ENCODE assay signal across 31 cellular contexts in the genomic region with DNA sequence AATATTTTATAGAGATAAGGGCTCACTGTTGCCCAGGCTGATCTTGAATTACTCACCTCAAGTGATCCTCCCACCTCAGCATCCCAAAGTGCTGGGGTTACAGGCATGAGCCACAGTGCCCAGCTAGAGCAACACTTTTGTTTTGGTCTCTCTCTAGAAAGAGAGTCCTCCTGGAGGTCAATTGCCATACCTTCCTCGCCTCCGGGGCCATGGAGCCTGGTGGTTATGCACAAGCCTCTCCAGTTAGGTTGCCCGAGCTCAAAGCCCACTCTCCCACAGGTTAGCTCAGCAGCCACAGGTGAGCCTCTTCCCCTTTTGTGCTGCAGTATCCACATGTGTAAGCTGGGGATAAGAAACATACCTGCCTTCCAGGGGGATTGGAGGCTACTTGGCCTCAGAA.
"Had no signal": no experiment of that assay in that cellular context is flagged by ENCODE, and none has a peak within 500 bp of the region (broad histone marks: within the 10 kb centered on the region; RNA-seq: fewer than 3 reads in every experiment).

No MANE protein-coding gene starts in this region.

- H3K27me3 ChIP-seq: ascending aorta, body of pancreas had no signal

- H3K27ac ChIP-seq: adrenal gland, ascending aorta, body of pancreas, brain microvascular endothelial cell, breast epithelium, cardiac muscle cell had no signal

- H3K4me3 ChIP-seq: adrenal gland, ascending aorta, body of pancreas, breast epithelium, cardiac muscle cell had no signal

- H3K9me3 ChIP-seq: adrenal gland, ascending aorta had no signal

- ATAC-seq: activated naive CD4-positive, alpha-beta T cell treated with anti-CD3 and anti-CD28 coated beads, Interleukin-2, amount 50 U/mL, for 72 hours; activated naive CD8-positive, alpha-beta T cell treated with anti-CD3 and anti-CD28 coated beads, Interleukin-2, amount 50 U/mL, for 24 hours; activated T-cell treated with anti-CD3 and anti-CD28 coated beads, Interleukin-2, amount 50 U/mL, for 4 hours; activated T-cell treated with anti-CD3 and anti-CD28 coated beads, Interleukin-2, amount 50 U/mL, for 72 hours; activated T-helper 17 cell treated with anti-CD3 and anti-CD28 coated beads, Interleukin-2, amount 50 U/mL, for 72 hours; body of pancreas had no signal

- DNase-seq: activated effector memory CD4-positive, alpha-beta T cell treated with anti-CD3 and anti-CD28 coated beads, Interleukin-2, amount 50 U/mL, for 16 hours; activated effector memory CD4-positive, alpha-beta T cell treated with Interleukin-2 at 50 U/mL for 16 hours; activated gamma-delta T cell; activated gamma-delta T cell treated with Interleukin-2 at 50 U/mL for 16 hours; activated naive CD4-positive, alpha-beta T cell; activated naive CD4-positive, alpha-beta T cell treated with anti-CD3 and anti-CD28 coated beads for 36 hours; activated naive CD4-positive, alpha-beta T cell treated with anti-CD3 and anti-CD28 coated beads, Interleukin-2, amount 10 ng/mL, durations not matched to agents 7 days and 5 days; activated naive CD4-positive, alpha-beta T cell treated with anti-CD3 and anti-CD28 coated beads, Interleukin-2, amount 50 U/mL, for 16 hours; activated naive CD4-positive, alpha-beta T cell treated with Interleukin-2 at 50 U/mL for 16 hours; activated naive CD8-positive, alpha-beta T cell treated with anti-CD3 and anti-CD28 coated beads for 36 hours; activated naive CD8-positive, alpha-beta T cell treated with anti-CD3 and anti-CD28 coated beads, Interleukin-2, amount 10 ng/mL, durations not matched to agents 7 days and 5 days; activated naive CD8-positive, alpha-beta T cell treated with anti-CD3 and anti-CD28 coated beads, Interleukin-2, amount 50 U/mL, for 24 hours; activated T-cell treated with anti-CD3 and anti-CD28 coated beads for 4 hours; activated T-cell treated with anti-CD3 and anti-CD28 coated beads, Interleukin-2, amount 50 U/mL, for 1 hour; activated T-cell treated with anti-CD3 and anti-CD28 coated beads, Interleukin-2, amount 50 U/mL, for 24 hours; activated T-cell treated with anti-CD3 and anti-CD28 coated beads, Interleukin-2, amount 50 U/mL, for 4 hours; activated T-cell treated with anti-CD3 and anti-CD28 coated beads, Interleukin-2, amount 50 U/mL, for 48 hours; activated T-cell treated with anti-CD3 and anti-CD28 coated beads, Interleukin-2, amount 50 U/mL, for 72 hours; adrenal gland; amniotic stem cell; amygdala; aorta; body of pancreas; brain microvascular endothelial cell; central memory CD4-positive, alpha-beta T cell; cerebellar nuclear complex had no signal

- H3K36me3 ChIP-seq: adrenal gland, ascending aorta, brain microvascular endothelial cell, breast epithelium, cardiac muscle cell had no signal

- H3K4me1 ChIP-seq: adrenal gland, ascending aorta, body of pancreas, breast epithelium had no signal
